ENCODE assay signal across 19 cellular contexts in the genomic region with DNA sequence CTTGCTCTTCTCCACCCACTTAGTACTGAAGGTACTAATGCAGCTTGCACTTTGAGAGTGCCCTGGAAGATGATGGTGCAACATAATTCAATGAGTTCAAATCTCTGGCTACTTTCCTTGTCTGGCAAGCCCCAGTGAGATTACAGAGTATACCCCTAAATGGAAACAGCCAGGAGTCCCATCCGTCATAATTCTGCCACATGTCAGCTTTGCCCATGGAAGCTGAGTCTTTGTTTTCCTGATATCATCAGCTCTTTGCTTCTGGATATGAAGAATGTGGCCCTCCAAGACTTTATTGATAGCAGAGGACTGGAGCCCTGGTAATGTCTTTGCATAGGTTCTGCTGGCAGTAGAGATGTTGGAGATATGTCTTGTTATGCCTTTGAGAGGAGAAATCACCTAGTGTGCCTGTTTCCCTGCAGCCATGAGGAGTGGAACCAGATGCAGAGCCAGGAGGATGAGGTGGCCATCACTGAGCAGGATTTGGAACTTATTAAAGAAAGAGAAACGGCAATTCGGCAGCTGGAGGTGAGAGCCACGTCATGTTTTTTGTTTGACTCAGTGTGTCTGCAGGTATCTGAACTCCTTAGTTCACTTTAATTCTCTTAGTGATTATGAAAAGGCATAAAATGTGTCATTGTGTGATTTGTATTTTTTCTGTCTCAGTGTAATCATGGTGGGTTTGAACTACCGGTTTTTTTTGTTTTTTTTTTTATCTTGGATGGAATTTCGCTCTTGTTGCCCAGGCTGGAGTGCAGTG.
"Had no signal": no experiment of that assay in that cellular context is flagged by ENCODE, and none has a peak within 500 bp of the region (broad histone marks: within the 10 kb centered on the region; RNA-seq: fewer than 3 reads in every experiment).

No MANE protein-coding gene starts in this region.

- H3K36me3 ChIP-seq: prostate gland had no signal

- H3K27me3 Mint-ChIP-seq: activated CD4-positive, alpha-beta T cell treated with anti-CD3 and anti-CD28 coated beads, Interleukin-2, amount 10 ng/mL, durations not matched to agents 7 days and 5 days; activated naive CD8-positive, alpha-beta T cell; type B pancreatic cell had no signal

- H3K9me3 Mint-ChIP-seq: activated CD4-positive, alpha-beta T cell treated with anti-CD3 and anti-CD28 coated beads, Interleukin-2, amount 10 ng/mL, durations not matched to agents 7 days and 5 days; activated T-cell treated with anti-CD3 and anti-CD28 coated beads, Interleukin-2, amount 50 U/mL, for 4 hours; nephron; type B pancreatic cell had no signal

- H3K27me3 ChIP-seq: dorsolateral prefrontal cortex, right atrium auricular region had no signal

- H3K9me3 ChIP-seq: prostate gland, right atrium auricular region had no signal

- H3K4me1 ChIP-seq: prostate gland had no signal

- H3K27ac Mint-ChIP-seq: activated CD4-positive, alpha-beta T cell treated with anti-CD3 and anti-CD28 coated beads, Interleukin-2, amount 10 ng/mL, durations not matched to agents 7 days and 5 days; activated naive CD8-positive, alpha-beta T cell; nephron; type B pancreatic cell had no signal

- H3K27ac ChIP-seq: dorsolateral prefrontal cortex, prostate gland, right atrium auricular region had no signal

- DNase-seq: activated CD4-positive, alpha-beta T cell treated with anti-CD3 and anti-CD28 coated beads, Interleukin-2, amount 10 ng/mL, durations not matched to agents 7 days and 5 days; activated gamma-delta T cell; activated T-cell treated with anti-CD3 and anti-CD28 coated beads, Interleukin-2, amount 50 U/mL, for 4 hours; amygdala; dorsolateral prefrontal cortex; erythroblast; midbrain; SHP77 treated with DMSO at 0.1 percent for 48 hours; stimulated activated CD4-positive, alpha-beta T cell treated with anti-CD3 and anti-CD28 coated beads, Interleukin-12 subunit alpha, Interleukin-12 subunit beta, amount 100 ng/mL, for 4 hours; stimulated activated CD4-positive, alpha-beta T cell treated with anti-CD3 and anti-CD28 coated beads, Interleukin-1b, Interleukin-23, amount 100 ng/mL, for 48 hours; stimulated activated CD8-positive, alpha-beta memory T cell treated with anti-CD3 and anti-CD28 coated beads, Interleukin-4, amount 100 ng/mL, for 48 hours; stimulated activated naive CD4-positive, alpha-beta T cell treated with Interleukin-2 at 50 U/mL for 16 hours; T1000 had no signal

- H3K4me3 ChIP-seq: dorsolateral prefrontal cortex, lung, prostate gland, right atrium auricular region had no signal

- H3K4me3 Mint-ChIP-seq: activated CD4-positive, alpha-beta T cell treated with anti-CD3 and anti-CD28 coated beads, Interleukin-2, amount 10 ng/mL, durations not matched to agents 7 days and 5 days; activated naive CD8-positive, alpha-beta T cell; activated T-cell treated with anti-CD3 and anti-CD28 coated beads, Interleukin-2, amount 50 U/mL, for 4 hours; nephron; type B pancreatic cell had no signal

- H3K4me1 Mint-ChIP-seq: activated CD4-positive, alpha-beta T cell treated with anti-CD3 and anti-CD28 coated beads, Interleukin-2, amount 10 ng/mL, durations not matched to agents 7 days and 5 days; nephron had no signal

- ATAC-seq: activated T-cell treated with anti-CD3 and anti-CD28 coated beads, Interleukin-2, amount 50 U/mL, for 4 hours had no signal
